ENCODE assay signal across 21 cellular contexts in genomic region chr2:48525269-48525943, GRCh38. TPM values are rescaled to one million over a fixed set of nuclear protein-coding genes. Genes with fewer than 3 reads are reported as not detected.
DNase-seq lines count a peak whose midpoint lies in the region; ATAC-seq and TF ChIP-seq lines count a peak whose summit lies in the region.
"Had no signal": no experiment of that assay in that cellular context is flagged by ENCODE, and none has a peak within 500 bp of the region (broad histone marks: within the 10 kb centered on the region; RNA-seq: fewer than 3 reads in every experiment).

No MANE protein-coding gene starts in this region.

- ATAC-seq in heart right ventricle (peak; percentile 29 to 86 (median 68)), HG02642 (IDR thresholded peaks at IDR 0.05; ENCODE audit: poor library complexity, unreplicated experiment) (no peak), HG02981 (IDR thresholded peaks at IDR 0.05; ENCODE audit: unreplicated experiment) (no peak)
- ATAC-seq: mucosa of descending colon; stimulated activated memory B cell treated with anti-CD40 and anti-IgM and Interleukin-4, amounts not matched to agents 10 μg/mL and 1 μg/mL and 100 μg/mL, for 72 hours; WTC11 had no signal

- POLR2A ChIA-PET in MCF 10A (lab: Yijun Ruan, JAX): no interaction called here
- POLR2A ChIA-PET in CD4-positive, alpha-beta memory T cell (lab: Charles Lee; ENCODE audit: partially characterized antibody): no interaction called here

- H3K27me3 ChIP-seq in breast epithelium (no peaks in the 10 kb centered on the region), heart right ventricle (peaks cover 0 to 3% (median 0%) of the 10 kb centered on the region in 7 donors), rectal smooth muscle tissue (ENCODE audit: control insufficient read depth, insufficient read depth, low read length) (no peaks in the 10 kb centered on the region), uterus (no peaks in the 10 kb centered on the region)
- H3K27me3 ChIP-seq in CD4-positive, alpha-beta memory T cell (ENCODE audit: insufficient read depth, low read length): no peaks in the 10 kb centered on the region

- no peaks in the 10 kb centered on the region for H3K9me3 ChIP-seq in breast epithelium
- no peaks in the 10 kb centered on the region for H3K9me3 ChIP-seq in heart right ventricle
- H3K9me3 ChIP-seq in uterus: no peaks in the 10 kb centered on the region
- H3K9me3 ChIP-seq in CD4-positive, alpha-beta memory T cell (ENCODE audit: control insufficient read depth in 1 of 2, low read length in 2 of 2): no peaks in the 10 kb centered on the region
- H3K9me3 ChIP-seq: mucosa of descending colon had no signal

- no peak overlapping the region for H3K27ac Mint-ChIP-seq in MCF 10A (ENCODE audit: low read depth, unreplicated experiment)
- no peak overlapping the region for H3K27ac Mint-ChIP-seq in CD4-positive, alpha-beta memory T cell
- H3K27ac Mint-ChIP-seq: stimulated activated memory B cell treated with anti-CD40 and anti-IgM and Interleukin-4, amounts not matched to agents 10 μg/mL and 1 μg/mL and 100 μg/mL, for 72 hours; T-helper 1 cell treated with Interleukin-12 subunit alpha and Interleukin-12 subunit beta and Interleukin-4 antibody, amounts not matched to agents 30 μg/mL and 1 μg/mL, for 36 hours; WTC11 had no signal

- CTCF ChIA-PET in MCF 10A (lab: Yijun Ruan, JAX): interaction anchor here (1.4 kb wide), 1 partner anchor 63 kb away, joined by 4 read pairs; no protein-coding TSS in a partner anchor
- CTCF ChIA-PET in CD4-positive, alpha-beta memory T cell (lab: Charles Lee; ENCODE audit: partially characterized antibody): interaction anchor here (0.6 to 1.1 kb wide), 3 partner anchors 11 to 644 kb away, joined by 3 read pairs; no protein-coding TSS in a partner anchor

- 48 to 61% methylated on average over 11 of the region's 11 CpGs for WGBS in heart right ventricle, 2 donors

- no peak for TF ChIP-seq POLR2A in breast epithelium (IDR thresholded peaks at IDR 0.05)
- no peak for TF ChIP-seq POLR2A in uterus (IDR thresholded peaks at IDR 0.05)

- H3K4me1 ChIP-seq in breast epithelium: no peaks in the 10 kb centered on the region
- peaks cover 6 to 34% (median 14%) of the 10 kb centered on the region in 9 donors for H3K4me1 ChIP-seq in heart right ventricle
- peaks cover 19% of the 10 kb centered on the region for H3K4me1 ChIP-seq in rectal smooth muscle tissue (ENCODE audit: control insufficient read depth, insufficient read depth, low read length)
- H3K4me1 ChIP-seq in uterus: peaks cover 13 to 23% of the 10 kb centered on the region in 2 donors
- H3K4me1 ChIP-seq in CD4-positive, alpha-beta memory T cell (ENCODE audit: insufficient read depth, low read length): peaks cover under 1% of the 10 kb centered on the region

- BruUV-seq in MCF 10A (replicated peaks; lab: Mats Ljungman, UMichigan): no TSS peak

- DNase-seq in breast epithelium (ENCODE audit: low spot score in 2 of 2) (no peak), MCF 10A (ENCODE audit: unreplicated experiment) (no peak), heart right ventricle (peak; percentile 35 to 42), uterus (peak; percentile 36 to 68)
- DNase-seq in CD4-positive, alpha-beta memory T cell: no peak
- DNase-seq: ACHN; activated effector memory CD4-positive, alpha-beta T cell treated with anti-CD3 and anti-CD28 coated beads, Interleukin-2, amount 50 U/mL, for 16 hours; amygdala; Kasumi-1; kidney glomerular epithelial cell; mucosa of descending colon; NCI-H226; occipital lobe; SHP77 treated with DMSO at 0.1 percent for 48 hours; stimulated activated CD4-positive, alpha-beta T cell treated with anti-CD3 and anti-CD28 coated beads, Interleukin-12 subunit alpha, Interleukin-12 subunit beta, amount 100 ng/mL, for 4 hours had no signal

- H3K4me3 Mint-ChIP-seq in MCF 10A (ENCODE audit: unreplicated experiment): no peak overlapping the region
- no peak overlapping the region for H3K4me3 Mint-ChIP-seq in CD4-positive, alpha-beta memory T cell
- H3K4me3 Mint-ChIP-seq: stimulated activated memory B cell treated with anti-CD40 and anti-IgM and Interleukin-4, amounts not matched to agents 10 μg/mL and 1 μg/mL and 100 μg/mL, for 72 hours; T-helper 1 cell treated with Interleukin-12 subunit alpha and Interleukin-12 subunit beta and Interleukin-4 antibody, amounts not matched to agents 30 μg/mL and 1 μg/mL, for 36 hours; WTC11 had no signal

- intact Hi-C loops in breast epithelium (cut with DNase I; ENCODE audit: low total_unique reads): no loop called here
- intact Hi-C loops in MCF 10A (cut with micrococcal nuclease): no loop called here
- intact Hi-C loops in heart right ventricle (cut with DNase I): loop anchor here in 1 of 10 donors (5.0 kb wide), 1 partner anchor 278 kb away; no protein-coding TSS in a partner anchor
- intact Hi-C loops in uterus (cut with DNase I; ENCODE audit: low total_unique reads): no loop called here
- intact Hi-C loops in CD4-positive, alpha-beta memory T cell (cut with micrococcal nuclease): no loop called here

- H3K4me1 Mint-ChIP-seq in MCF 10A (ENCODE audit: insufficient read depth, unreplicated experiment): no peaks in the 10 kb centered on the region
- H3K4me1 Mint-ChIP-seq in CD4-positive, alpha-beta memory T cell: peaks cover 2 to 12% (median 5%) of the 10 kb centered on the region in 4 donors

- TF ChIP-seq CTCF in breast epithelium (IDR thresholded peaks at IDR 0.05) (no peak), MCF 10A (IDR thresholded peaks at IDR 0.05; ENCODE audit: unreplicated experiment) (no peak), heart right ventricle (IDR thresholded peaks at IDR 0.05) (no peak), uterus (IDR thresholded peaks at IDR 0.05) (no peak)

- H3K9me3 Mint-ChIP-seq in MCF 10A (ENCODE audit: unreplicated experiment): no peaks in the 10 kb centered on the region
- no peaks in the 10 kb centered on the region for H3K9me3 Mint-ChIP-seq in CD4-positive, alpha-beta memory T cell
- H3K9me3 Mint-ChIP-seq: stimulated activated memory B cell treated with anti-CD40 and anti-IgM and Interleukin-4, amounts not matched to agents 10 μg/mL and 1 μg/mL and 100 μg/mL, for 72 hours; T-helper 1 cell treated with Interleukin-12 subunit alpha and Interleukin-12 subunit beta and Interleukin-4 antibody, amounts not matched to agents 30 μg/mL and 1 μg/mL, for 36 hours; WTC11 had no signal

- no peak overlapping the region for H3K4me3 ChIP-seq in breast epithelium
- peak overlapping the region in 1 of 10 donors; percentile 25 for H3K4me3 ChIP-seq in heart right ventricle
- no peak overlapping the region for H3K4me3 ChIP-seq in rectal smooth muscle tissue (ENCODE audit: low read length)
- H3K4me3 ChIP-seq in uterus: no peak overlapping the region
- no peak overlapping the region for H3K4me3 ChIP-seq in CD4-positive, alpha-beta memory T cell (ENCODE audit: low read length in 2 of 2)
- H3K4me3 ChIP-seq: mucosa of descending colon had no signal

- H3K27me3 Mint-ChIP-seq in MCF 10A (ENCODE audit: insufficient read depth, unreplicated experiment): no peaks in the 10 kb centered on the region
- no peaks in the 10 kb centered on the region for H3K27me3 Mint-ChIP-seq in CD4-positive, alpha-beta memory T cell

- H3K27ac ChIP-seq in breast epithelium: peak overlapping the region; percentile 15 to 59
- H3K27ac ChIP-seq in heart right ventricle: peak overlapping the region; percentile 56 to 92 (median 78)
- H3K27ac ChIP-seq in rectal smooth muscle tissue (ENCODE audit: low read depth, low read length): peak overlapping the region; percentile 79
- H3K27ac ChIP-seq in uterus: peak overlapping the region; percentile 96 to 98
- no peak overlapping the region for H3K27ac ChIP-seq in CD4-positive, alpha-beta memory T cell (ENCODE audit: low read depth, low read length)

- no peaks in the 10 kb centered on the region for H3K36me3 ChIP-seq in breast epithelium
- H3K36me3 ChIP-seq in heart right ventricle: peaks cover 0 to 22% (median 5%) of the 10 kb centered on the region in 9 donors
- no peaks in the 10 kb centered on the region for H3K36me3 ChIP-seq in rectal smooth muscle tissue (ENCODE audit: control insufficient read depth, insufficient read depth, low read length)
- no peaks in the 10 kb centered on the region for H3K36me3 ChIP-seq in uterus
- no peaks in the 10 kb centered on the region for H3K36me3 ChIP-seq in CD4-positive, alpha-beta memory T cell (ENCODE audit: insufficient read depth, low read length)

- H3K9ac ChIP-seq in rectal smooth muscle tissue (ENCODE audit: low read length): no peak overlapping the region

- peaks cover 17% of the 10 kb centered on the region for H3K36me3 Mint-ChIP-seq in MCF 10A (ENCODE audit: insufficient read depth, unreplicated experiment)
- H3K36me3 Mint-ChIP-seq in CD4-positive, alpha-beta memory T cell: peaks cover 10 to 21% of the 10 kb centered on the region in 2 donors

RNA-seq across cellular contexts. Expression of gene STON1, which starts 4.5 kb away (rescaled TPM):
- 10 to 100 TPM; 21.7 to 45.6 (median 35.1) TPM for total RNA-seq in breast epithelium
- 0.23 and 0.42 TPM in 2 replicates for total RNA-seq in MCF 10A (2022)
- total RNA-seq in heart right ventricle: 1 to 10 TPM; 2.8 to 8.9 (median 4.5) TPM
- 1 to 10 TPM; 2.2 to 4.5 TPM for polyA plus RNA-seq in heart right ventricle
- total RNA-seq in uterus: 10 to 100 TPM; 55.6 to 75.3 (median 65.8) TPM
- total RNA-seq in CD4-positive, alpha-beta memory T cell: 1 to 10 TPM; 3.1 to 4.4 TPM
- under 1 TPM; 0.03 to 0.50 TPM for polyA plus RNA-seq in CD4-positive, alpha-beta memory T cell

Comparison
In these comparisons a context has a peak if more than half of its experiments do, and no peak if none do; other contexts are left out.
1. DNase-seq: peak in heart right ventricle (2 of 2) and uterus (2 of 2); none in breast epithelium (0 of 2), MCF 10A (single experiment) and CD4-positive, alpha-beta memory T cell (0 of 5).
2. ATAC-seq: peak in heart right ventricle (8 of 8); none in HG02642 (single experiment) and HG02981 (single experiment).